In the genomic region with DNA sequence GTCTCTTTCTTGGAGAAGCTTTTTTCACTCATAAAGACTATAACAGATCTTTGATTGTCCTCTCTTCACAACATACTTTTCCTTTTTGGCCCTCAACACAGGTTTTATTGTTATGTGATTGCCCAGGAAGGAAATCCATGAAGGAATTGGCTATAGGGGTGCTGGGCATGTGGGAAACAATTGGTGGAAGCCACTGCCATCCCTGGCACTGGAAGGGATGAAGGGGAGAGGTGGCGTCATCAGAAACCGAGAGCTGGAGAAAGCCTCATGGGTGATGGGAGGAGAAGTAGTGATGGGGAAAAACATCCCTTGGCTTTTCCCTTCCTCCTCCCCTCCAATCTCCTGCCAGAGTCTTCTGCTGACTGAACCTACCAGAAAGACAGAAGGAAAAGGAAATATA, we compare ENCODE assay signal across 21 cellular contexts.
DNase-seq lines count a peak whose midpoint lies in the region; ATAC-seq and TF ChIP-seq lines count a peak whose summit lies in the region.
"Had no signal": no experiment of that assay in that cellular context is flagged by ENCODE, and none has a peak within 500 bp of the region (broad histone marks: within the 10 kb centered on the region; RNA-seq: fewer than 3 reads in every experiment).

No MANE protein-coding gene starts in this region.

- H3K27me3 Mint-ChIP-seq in endothelial cell (ENCODE audit: unreplicated experiment) (peaks cover 12% of the 10 kb centered on the region), progenitor cell of endocrine pancreas (no peaks in the 10 kb centered on the region)
- H3K27me3 Mint-ChIP-seq: CD4-positive, alpha-beta T cell; CD8-positive, alpha-beta memory T cell had no signal

- TF ChIP-seq CTCF in endothelial cell (IDR thresholded peaks at IDR 0.05; ENCODE audit: unreplicated experiment), result no peak
- no peak for TF ChIP-seq CTCF in progenitor cell of endocrine pancreas (IDR thresholded peaks at IDR 0.05; ENCODE audit: unreplicated experiment)

- H3K36me3 Mint-ChIP-seq in endothelial cell (ENCODE audit: low read depth, unreplicated experiment) (peaks cover 3% of the 10 kb centered on the region), progenitor cell of endocrine pancreas (ENCODE audit: insufficient read depth) (peaks cover 2% of the 10 kb centered on the region)

- no peaks in the 10 kb centered on the region for H3K9me3 Mint-ChIP-seq in endothelial cell (ENCODE audit: unreplicated experiment)
- no peaks in the 10 kb centered on the region for H3K9me3 Mint-ChIP-seq in progenitor cell of endocrine pancreas (ENCODE audit: low read depth)
- H3K9me3 Mint-ChIP-seq: CD4-positive, alpha-beta T cell; CD8-positive, alpha-beta memory T cell; HFFc6 had no signal

- H3K4me3 Mint-ChIP-seq in endothelial cell (ENCODE audit: unreplicated experiment) (peak overlapping the region; percentile 20), progenitor cell of endocrine pancreas (ENCODE audit: low read depth) (no peak overlapping the region)
- H3K4me3 Mint-ChIP-seq: CD14-positive monocyte; CD4-positive, alpha-beta T cell; CD8-positive, alpha-beta memory T cell; HFFc6 had no signal

- peak; percentile 11 for DNase-seq in SK-MEL-5 (ENCODE audit: low read depth, low spot score)
- peak; percentile 15 for DNase-seq in endothelial cell (ENCODE audit: low spot score)
- no peak for DNase-seq in progenitor cell of endocrine pancreas (ENCODE audit: low spot score, unreplicated experiment)
- no peak for DNase-seq in KG1 (lab: John Stamatoyannopoulos, UW)
- no peak for DNase-seq in islet precursor cell
- DNase-seq: 8988T; ACHN; AML-193; BE2C; Calu3; CD4-positive, alpha-beta T cell; CD8-positive, alpha-beta memory T cell; COR-L47; DMS53; DMS79 treated with DMSO at 0.1 percent for 48 hours; GF-D8; GOT3; HFFc6 had no signal

- H3K27ac Mint-ChIP-seq in endothelial cell (ENCODE audit: unreplicated experiment), result peak overlapping the region; percentile 90
- peak overlapping the region; percentile 13 for H3K27ac Mint-ChIP-seq in progenitor cell of endocrine pancreas
- H3K27ac Mint-ChIP-seq: CD4-positive, alpha-beta T cell; HFFc6 had no signal

- H3K4me1 Mint-ChIP-seq in endothelial cell (ENCODE audit: unreplicated experiment) (peaks cover 48% of the 10 kb centered on the region), progenitor cell of endocrine pancreas (ENCODE audit: low read depth) (no peaks in the 10 kb centered on the region)
- H3K4me1 Mint-ChIP-seq: CD14-positive monocyte; CD8-positive, alpha-beta memory T cell had no signal

- in situ Hi-C loops in SK-MEL-5 (cut with HindIII; ENCODE audit: low pct_unique_long_range_greater_than_20kb, low sequenced_read_pairs), result no loop called here

- ATAC-seq in GM18498 (IDR thresholded peaks at IDR 0.05; ENCODE audit: unreplicated experiment), result no peak
- ATAC-seq: A549 had no signal

Comparison
In these comparisons a context has a peak if more than half of its experiments do, and no peak if none do; other contexts are left out.
1. DNase-seq: peak in SK-MEL-5 (single experiment) and endothelial cell (single experiment); none in progenitor cell of endocrine pancreas (single experiment), KG1 (single experiment) and islet precursor cell (single experiment).